Comparison of ENCODE assay signal across 12 cellular contexts in genomic region chr16:85593503-85594195, GRCh38. TPM values are rescaled to one million over a fixed set of nuclear protein-coding genes. Genes with fewer than 3 reads are reported as not detected.
DNase-seq lines count a peak whose midpoint lies in the region; ATAC-seq, FAIRE-seq and TF ChIP-seq lines count a peak whose summit lies in the region.
"Had no signal": no experiment of that assay in that cellular context is flagged by ENCODE, and none has a peak within 500 bp of the region (broad histone marks: within the 10 kb centered on the region; RNA-seq: fewer than 3 reads in every experiment).

No MANE protein-coding gene starts in this region.

- H3K4me1 Mint-ChIP-seq in activated CD8-positive, alpha-beta memory T cell treated with anti-CD3 and anti-CD28 coated beads, Interleukin-2, amount 10 ng/mL, durations not matched to agents 7 days and 5 days: peaks cover 2% of the 10 kb centered on the region

- no peaks in the 10 kb centered on the region; a peak in 1 of 5 replicates for H3K27me3 ChIP-seq in K562 (ENCODE audit: control insufficient read depth in 2 of 2, insufficient read depth in 2 of 2, low read length in 2 of 2)

- no peaks in the 10 kb centered on the region for H3K9me3 Mint-ChIP-seq in activated CD8-positive, alpha-beta memory T cell treated with anti-CD3 and anti-CD28 coated beads, Interleukin-2, amount 10 ng/mL, durations not matched to agents 7 days and 5 days (ENCODE audit: low read depth)
- H3K9me3 Mint-ChIP-seq: CD4-positive, alpha-beta memory T cell had no signal

- peaks cover 31 to 55% of the 10 kb centered on the region in 2 experiments for H3K4me1 ChIP-seq in K562 (replicated peaks in 1 of 2; ENCODE audit: control insufficient read depth in 2 of 2, insufficient read depth in 2 of 2, low read length in 2 of 2)

- in situ Hi-C loops in K562 (cut with MboI): no loop called here

- CTCF ChIA-PET in K562 (lab: Yijun Ruan, JAX; ENCODE audit: low intra/inter-chr PET ratio): no interaction called here
- CTCF ChIA-PET in activated CD8-positive, alpha-beta memory T cell treated with anti-CD3 and anti-CD28 coated beads, Interleukin-2, amount 10 ng/mL, durations not matched to agents 7 days and 5 days (lab: Charles Lee): interaction anchor here (1.0 to 1.4 kb wide), 2 partner anchors 40 to 200 kb away, joined by 3 read pairs; no protein-coding TSS in a partner anchor

- H4K20me1 ChIP-seq in K562 (replicated peaks; ENCODE audit: control insufficient read depth, insufficient read depth, low read length): peaks cover 75% of the 10 kb centered on the region

- no peak for TF ChIP-seq CTCF in K562 (IDR thresholded peaks at IDR 0.05 in 2 of 3, conservative IDR thresholded peaks at IDR 0.05 in 1 of 3; ENCODE audit: insufficient read depth in 2 of 3, low read depth in 1 of 3, low read length in 3 of 3)

- TF ChIP-seq RAD21 in K562 (CRISPR knock-in tag; conservative IDR thresholded peaks at IDR 0.05 in 1 of 2, IDR thresholded peaks at IDR 0.05 in 1 of 2): no peak

- H3K4me2 ChIP-seq in K562 (ENCODE audit: insufficient read depth, low read length): no peak overlapping the region

- no peak overlapping the region; the same call in 2 of the 3 replicates for H3K27ac ChIP-seq in K562 (ENCODE audit: extremely low read depth, low read depth, low read length)

- peaks cover 7% of the 10 kb centered on the region for H3K9me1 ChIP-seq in K562 (ENCODE audit: control insufficient read depth, insufficient read depth, low read length)

- no peak for ATAC-seq in K562
- ATAC-seq in activated CD8-positive, alpha-beta memory T cell treated with anti-CD3 and anti-CD28 coated beads, Interleukin-2, amount 10 ng/mL, durations not matched to agents 7 days and 5 days: no peak

- TF ChIP-seq EP300 in K562 (IDR thresholded peaks at IDR 0.05; ENCODE audit: low read length): no peak

- peaks cover 78% of the 10 kb centered on the region for H3K36me3 ChIP-seq in K562 (ENCODE audit: control insufficient read depth, insufficient read depth, low read length)

- no peaks in the 10 kb centered on the region for H3K27me3 Mint-ChIP-seq in activated CD8-positive, alpha-beta memory T cell treated with anti-CD3 and anti-CD28 coated beads, Interleukin-2, amount 10 ng/mL, durations not matched to agents 7 days and 5 days
- H3K27me3 Mint-ChIP-seq: activated naive CD8-positive, alpha-beta T cell; CD4-positive, alpha-beta memory T cell had no signal

- no peak overlapping the region for H3K27ac Mint-ChIP-seq in activated CD8-positive, alpha-beta memory T cell treated with anti-CD3 and anti-CD28 coated beads, Interleukin-2, amount 10 ng/mL, durations not matched to agents 7 days and 5 days
- H3K27ac Mint-ChIP-seq: activated naive CD8-positive, alpha-beta T cell had no signal

- H3K36me3 Mint-ChIP-seq in activated CD8-positive, alpha-beta memory T cell treated with anti-CD3 and anti-CD28 coated beads, Interleukin-2, amount 10 ng/mL, durations not matched to agents 7 days and 5 days: no peaks in the 10 kb centered on the region

- BruUV-seq in K562 (replicated peaks; lab: Mats Ljungman, UMichigan): no TSS peak

- no peak for TF ChIP-seq POLR2A in K562 (conservative IDR thresholded peaks at IDR 0.05)

- no peak for FAIRE-seq in K562 (lab: Jason Lieb, UNC)
- FAIRE-seq: TTC549 had no signal

- H3K4me3 Mint-ChIP-seq in activated CD8-positive, alpha-beta memory T cell treated with anti-CD3 and anti-CD28 coated beads, Interleukin-2, amount 10 ng/mL, durations not matched to agents 7 days and 5 days: no peak overlapping the region
- H3K4me3 Mint-ChIP-seq: activated naive CD8-positive, alpha-beta T cell had no signal

- DNase-seq in NAMALWA (ENCODE audit: low spot score) (peak; percentile 37), NCI-H2171 treated with DMSO at 0.1 percent for 48 hours (lab: John Stamatoyannopoulos, UW) (peak; percentile 78), K562 (ENCODE audit: extremely low read depth in 1 of 4, low spot score in 3 of 4) (no peak), retina (peak; percentile 91), inferior parietal cortex (ENCODE audit: extremely low spot score) (no peak), DMS53 (lab: John Stamatoyannopoulos, UW) (no peak)
- DNase-seq in activated CD8-positive, alpha-beta memory T cell treated with anti-CD3 and anti-CD28 coated beads, Interleukin-2, amount 10 ng/mL, durations not matched to agents 7 days and 5 days: no peak
- DNase-seq: MM.1S; stimulated activated CD4-positive, alpha-beta T cell treated with anti-CD3 and anti-CD28 coated beads, Interleukin-4, amount 100 ng/mL, for 4 hours had no signal

- POLR2A ChIA-PET in K562 (lab: Yijun Ruan, JAX): interaction anchor here (0.8 to 2.1 kb wide), 4 partner anchors 8 to 190 kb away, joined by 3 to 12 read pairs (median 6); no protein-coding TSS in a partner anchor

- no peak overlapping the region for H3K9ac ChIP-seq in K562 (ENCODE audit: insufficient read depth in 1 of 2, low read depth in 2 of 2, low read length in 2 of 2)

- no peak overlapping the region for H2AFZ ChIP-seq in K562 (ENCODE audit: low read depth, low read length)

- intact Hi-C loops in K562 (cut with micrococcal nuclease): no loop called here

- no peaks in the 10 kb centered on the region for H3K9me3 ChIP-seq in K562 (replicated peaks; ENCODE audit: control insufficient read depth, insufficient read depth, low read depth, low read length)

- no peak overlapping the region for H3K4me3 ChIP-seq in K562

- 75% methylated on average over 8 of the region's 20 CpGs for WGBS in K562 (ENCODE audit: insufficient coverage, low coverage, missing lambda C conversion rate)

- peaks cover 98% of the 10 kb centered on the region for H3K79me2 ChIP-seq in K562 (ENCODE audit: control insufficient read depth, insufficient read depth, low read length)

TF ChIP-seq in K562, 482 proteins besides CTCF, POLR2A, EP300 and RAD21:
- TF ChIP-seq JUNB (CRISPR knock-in tag; conservative IDR thresholded peaks at IDR 0.05): no peak
- peak; percentile 86 for TF ChIP-seq RBM22 (IDR thresholded peaks at IDR 0.05; ENCODE audit: low read depth, low read length, poor library complexity, severe bottlenecking)
- 0 out of 2 replicates have a peak, but pooled peaks have one; percentile 4 for TF ChIP-seq VEZF1 (CRISPR knock-in tag; IDR thresholded peaks at IDR 0.05)
- no peak for TF ChIP-seq PYGO2 (tag; IDR thresholded peaks at IDR 0.05)
- no peak for TF ChIP-seq ZNF174 (CRISPR knock-in tag; IDR thresholded peaks at IDR 0.05)
- no peak for TF ChIP-seq ZNF695 (CRISPR knock-in tag; IDR thresholded peaks at IDR 0.05)
- no peak for TF ChIP-seq TFAP4 (CRISPR knock-in tag; IDR thresholded peaks at IDR 0.05; ENCODE audit: borderline replicate concordance)
- no peak for TF ChIP-seq L3MBTL2 (IDR thresholded peaks at IDR 0.05)
TF ChIP-seq in K562: peak in this region for 2.

RNA-seq across cellular contexts. Expression of gene GSE1, which starts 19.5 kb away (rescaled TPM):
- total RNA-seq in K562 (2011; cell fraction: chromatin; rRNA removed; ENCODE audit: low replicate concordance): 692 and 1,066 TPM in 2 replicates
- total RNA-seq in K562 (2011; cell fraction: nucleolus; rRNA removed): 409 and 435 TPM in 2 replicates
- 438 and 467 TPM in 2 replicates for total RNA-seq in K562 (2011; cell fraction: nucleoplasm; rRNA removed)
- total RNA-seq in K562 (2014; rRNA removed) (89.1 and 104 TPM in 2 replicates), K562 (2014; rRNA removed; fragmentation: Illumina TruSeq; extraction: Trizol) (40.9 and 41.8 TPM in 2 replicates), K562 (2015; rRNA removed; fragmentation: Illumina TruSeq; extraction: Trizol) (57.9 and 60.6 TPM in 2 replicates), K562 (2021) (208 and 244 TPM in 2 replicates)
- polyA plus RNA-seq in K562 (2011; rRNA removed) (54.2 and 64.0 TPM in 2 replicates), K562 (2014; fragmentation: Illumina TruSeq; extraction: Trizol) (116 and 138 TPM in 2 replicates), K562 (2014; fragmentation: Nextera tagmentation; extraction: Ambion mirVana) (10 to 100 TPM; 12.2 to 15.8 TPM), K562 (2014; rRNA removed) (101 and 116 TPM in 2 replicates)
- polyA plus RNA-seq in K562 (2011; cell fraction: cytosol; rRNA removed): 54.1 and 55.3 TPM in 2 replicates
- polyA plus RNA-seq in K562 (2011; cell fraction: nucleus; rRNA removed): 210 and 277 TPM in 2 replicates
- 113 and 125 TPM in 2 replicates for polyA plus RNA-seq in K562 (2012)
- polyA minus RNA-seq in K562 (2011; rRNA and poly(A)+ RNA removed): 61.1 and 68.8 TPM in 2 replicates
- polyA minus RNA-seq in K562 (2011; cell fraction: cytosol; rRNA and poly(A)+ RNA removed): 106 and 121 TPM in 2 replicates
- polyA minus RNA-seq in K562 (2011; cell fraction: nucleus; rRNA and poly(A)+ RNA removed): 117 and 133 TPM in 2 replicates
- 10 to 100 TPM; 43.1 to 55.1 TPM for total RNA-seq in activated CD8-positive, alpha-beta memory T cell treated with anti-CD3 and anti-CD28 coated beads, Interleukin-2, amount 10 ng/mL, durations not matched to agents 7 days and 5 days

Comparison
In these comparisons a context has a peak if more than half of its experiments do, and no peak if none do; other contexts are left out.
1. DNase-seq: peak in NAMALWA (single experiment), NCI-H2171 treated with DMSO at 0.1 percent for 48 hours (single experiment) and retina (single experiment); none in K562 (0 of 4), inferior parietal cortex (single experiment), activated CD8-positive, alpha-beta memory T cell treated with anti-CD3 and anti-CD28 coated beads, Interleukin-2, amount 10 ng/mL, durations not matched to agents 7 days and 5 days (single experiment) and DMS53 (single experiment).